1 cellular context compared by ENCODE assay signal in the genomic region with DNA sequence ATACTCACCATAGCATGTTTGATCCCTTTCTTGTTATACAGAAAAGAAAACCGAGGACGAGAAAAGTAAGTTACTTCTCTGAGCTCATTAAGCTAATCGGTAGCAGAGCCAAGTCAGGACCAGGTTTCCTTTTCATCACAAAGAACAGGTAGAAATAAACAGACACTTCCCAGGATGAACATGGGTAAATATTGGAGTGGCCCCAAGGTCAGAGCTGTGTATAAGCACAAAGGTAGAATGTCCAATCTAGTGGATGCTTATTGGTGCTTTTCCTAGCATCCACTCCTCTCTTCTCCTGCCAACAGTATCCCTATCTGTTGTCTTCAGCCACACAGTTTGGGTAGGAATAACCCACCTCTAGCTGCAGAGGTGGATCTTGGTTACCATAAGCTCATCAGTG.
TF ChIP-seq lines count a peak whose summit lies in the region.

No MANE protein-coding gene starts in this region.

TF ChIP-seq in HepG2, 621 proteins besides CTCF, POLR2A, EP300 and RAD21:
- 0 out of 2 replicates have a peak, but pooled peaks have one; percentile 17 for TF ChIP-seq NR2F6 (IDR thresholded peaks at IDR 0.05)
- no peak for TF ChIP-seq NR2F6 (CRISPR knock-in tag; IDR thresholded peaks at IDR 0.05)
- no peak for TF ChIP-seq ZSCAN22 (CRISPR knock-in tag; IDR thresholded peaks at IDR 0.05)
- no peak for TF ChIP-seq ZFP41 (CRISPR knock-in tag; IDR thresholded peaks at IDR 0.05; ENCODE audit: borderline replicate concordance)
- no peak for TF ChIP-seq KLF9 (CRISPR knock-in tag; IDR thresholded peaks at IDR 0.05; ENCODE audit: low read depth)
- no peak for TF ChIP-seq ZNF44 (CRISPR knock-in tag; IDR thresholded peaks at IDR 0.05)
- no peak for TF ChIP-seq ZNF12 (CRISPR knock-in tag; IDR thresholded peaks at IDR 0.05)
- no peak for TF ChIP-seq KLF15 (CRISPR knock-in tag; IDR thresholded peaks at IDR 0.05; ENCODE audit: borderline replicate concordance)
- no peak for TF ChIP-seq AHR (CRISPR knock-in tag; IDR thresholded peaks at IDR 0.05)
- no peak for TF ChIP-seq ZBTB42 (CRISPR knock-in tag; IDR thresholded peaks at IDR 0.05)
- TF ChIP-seq, protein P1, sequence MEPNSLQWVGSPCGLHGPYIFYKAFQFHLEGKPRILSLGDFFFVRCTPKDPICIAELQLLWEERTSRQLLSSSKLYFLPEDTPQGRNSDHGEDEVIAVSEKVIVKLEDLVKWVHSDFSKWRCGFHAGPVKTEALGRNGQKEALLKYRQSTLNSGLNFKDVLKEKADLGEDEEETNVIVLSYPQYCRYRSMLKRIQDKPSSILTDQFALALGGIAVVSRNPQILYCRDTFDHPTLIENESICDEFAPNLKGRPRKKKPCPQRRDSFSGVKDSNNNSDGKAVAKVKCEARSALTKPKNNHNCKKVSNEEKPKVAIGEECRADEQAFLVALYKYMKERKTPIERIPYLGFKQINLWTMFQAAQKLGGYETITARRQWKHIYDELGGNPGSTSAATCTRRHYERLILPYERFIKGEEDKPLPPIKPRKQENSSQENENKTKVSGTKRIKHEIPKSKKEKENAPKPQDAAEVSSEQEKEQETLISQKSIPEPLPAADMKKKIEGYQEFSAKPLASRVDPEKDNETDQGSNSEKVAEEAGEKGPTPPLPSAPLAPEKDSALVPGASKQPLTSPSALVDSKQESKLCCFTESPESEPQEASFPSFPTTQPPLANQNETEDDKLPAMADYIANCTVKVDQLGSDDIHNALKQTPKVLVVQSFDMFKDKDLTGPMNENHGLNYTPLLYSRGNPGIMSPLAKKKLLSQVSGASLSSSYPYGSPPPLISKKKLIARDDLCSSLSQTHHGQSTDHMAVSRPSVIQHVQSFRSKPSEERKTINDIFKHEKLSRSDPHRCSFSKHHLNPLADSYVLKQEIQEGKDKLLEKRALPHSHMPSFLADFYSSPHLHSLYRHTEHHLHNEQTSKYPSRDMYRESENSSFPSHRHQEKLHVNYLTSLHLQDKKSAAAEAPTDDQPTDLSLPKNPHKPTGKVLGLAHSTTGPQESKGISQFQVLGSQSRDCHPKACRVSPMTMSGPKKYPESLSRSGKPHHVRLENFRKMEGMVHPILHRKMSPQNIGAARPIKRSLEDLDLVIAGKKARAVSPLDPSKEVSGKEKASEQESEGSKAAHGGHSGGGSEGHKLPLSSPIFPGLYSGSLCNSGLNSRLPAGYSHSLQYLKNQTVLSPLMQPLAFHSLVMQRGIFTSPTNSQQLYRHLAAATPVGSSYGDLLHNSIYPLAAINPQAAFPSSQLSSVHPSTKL (CRISPR knock-in tag; IDR thresholded peaks at IDR 0.05): 0 out of 2 replicates have a peak, but pooled peaks have one; percentile 11
- TF ChIP-seq HHEX (CRISPR knock-in tag; IDR thresholded peaks at IDR 0.05): no peak
- TF ChIP-seq SOX6 (IDR thresholded peaks at IDR 0.05): no peak
- TF ChIP-seq SOX6 (CRISPR knock-in tag; IDR thresholded peaks at IDR 0.05): 0 out of 2 replicates have a peak, but pooled peaks have one; percentile 14
- no peak for TF ChIP-seq SP140L (CRISPR knock-in tag; IDR thresholded peaks at IDR 0.05; ENCODE audit: borderline replicate concordance)
- TF ChIP-seq ZNF350 (CRISPR knock-in tag; IDR thresholded peaks at IDR 0.05; ENCODE audit: borderline replicate concordance, low read depth): no peak
- no peak for TF ChIP-seq ZNF616 (CRISPR knock-in tag; IDR thresholded peaks at IDR 0.05; ENCODE audit: low read depth)
- TF ChIP-seq FOSL2 (CRISPR knock-in tag; IDR thresholded peaks at IDR 0.05): no peak
- TF ChIP-seq SMARCE1 (IDR thresholded peaks at IDR 0.05; ENCODE audit: borderline replicate concordance): no peak
- TF ChIP-seq ZEB1 (IDR thresholded peaks at IDR 0.05; ENCODE audit: insufficient replicate concordance, low read depth): peak; percentile 83
- no peak for TF ChIP-seq ZNF678 (CRISPR knock-in tag; IDR thresholded peaks at IDR 0.05)
- TF ChIP-seq ZNF333 (CRISPR knock-in tag; IDR thresholded peaks at IDR 0.05; ENCODE audit: borderline replicate concordance): no peak
- no peak for TF ChIP-seq HDAC6 (IDR thresholded peaks at IDR 0.05; ENCODE audit: low read depth, low read length)
- no peak for TF ChIP-seq FOXP1 (IDR thresholded peaks at IDR 0.05)
- TF ChIP-seq FOXP1 (CRISPR knock-in tag; IDR thresholded peaks at IDR 0.05): 0 out of 2 replicates have a peak, but pooled peaks have one; percentile 6
- TF ChIP-seq FOXA3 (CRISPR knock-in tag; IDR thresholded peaks at IDR 0.05): peak; percentile 45
- TF ChIP-seq, protein P2, sequence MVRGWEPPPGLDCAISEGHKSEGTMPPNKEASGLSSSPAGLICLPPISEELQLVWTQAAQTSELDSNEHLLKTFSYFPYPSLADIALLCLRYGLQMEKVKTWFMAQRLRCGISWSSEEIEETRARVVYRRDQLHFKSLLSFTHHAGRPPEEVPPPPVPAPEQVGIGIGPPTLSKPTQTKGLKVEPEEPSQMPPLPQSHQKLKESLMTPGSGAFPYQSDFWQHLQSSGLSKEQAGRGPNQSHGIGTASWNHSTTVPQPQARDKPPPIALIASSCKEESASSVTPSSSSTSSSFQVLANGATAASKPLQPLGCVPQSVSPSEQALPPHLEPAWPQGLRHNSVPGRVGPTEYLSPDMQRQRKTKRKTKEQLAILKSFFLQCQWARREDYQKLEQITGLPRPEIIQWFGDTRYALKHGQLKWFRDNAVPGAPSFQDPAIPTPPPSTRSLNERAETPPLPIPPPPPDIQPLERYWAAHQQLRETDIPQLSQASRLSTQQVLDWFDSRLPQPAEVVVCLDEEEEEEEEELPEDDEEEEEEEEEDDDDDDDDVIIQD (CRISPR knock-in tag; IDR thresholded peaks at IDR 0.05; ENCODE audit: low read depth): no peak
- TF ChIP-seq ZNF720 (CRISPR knock-in tag; IDR thresholded peaks at IDR 0.05): no peak
- TF ChIP-seq ZNF225 (CRISPR knock-in tag; IDR thresholded peaks at IDR 0.05): no peak
- no peak for TF ChIP-seq ZNF781 (CRISPR knock-in tag; IDR thresholded peaks at IDR 0.05; ENCODE audit: borderline replicate concordance, not compliant biosample characterization)
- TF ChIP-seq, protein P3, sequence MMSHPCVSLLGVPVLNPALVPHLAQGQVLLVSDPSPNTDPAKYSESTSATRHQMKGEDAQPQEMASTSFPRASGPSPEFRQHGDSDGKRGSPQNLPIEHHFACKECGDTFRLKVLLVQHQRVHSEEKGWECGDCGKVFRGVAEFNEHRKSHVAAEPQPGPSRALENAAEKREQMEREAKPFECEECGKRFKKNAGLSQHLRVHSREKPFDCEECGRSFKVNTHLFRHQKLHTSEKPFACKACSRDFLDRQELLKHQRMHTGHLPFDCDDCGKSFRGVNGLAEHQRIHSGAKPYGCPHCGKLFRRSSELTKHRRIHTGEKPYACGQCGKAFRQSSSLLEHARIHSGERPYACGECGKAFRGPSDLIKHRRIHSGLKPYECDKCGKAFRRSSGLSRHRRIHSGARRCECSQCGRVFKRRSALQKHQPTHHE (CRISPR knock-in tag; IDR thresholded peaks at IDR 0.05; ENCODE audit: borderline replicate concordance): no peak
- TF ChIP-seq SMC3 (IDR thresholded peaks at IDR 0.05; ENCODE audit: low read length): no peak
- TF ChIP-seq, protein P4, sequence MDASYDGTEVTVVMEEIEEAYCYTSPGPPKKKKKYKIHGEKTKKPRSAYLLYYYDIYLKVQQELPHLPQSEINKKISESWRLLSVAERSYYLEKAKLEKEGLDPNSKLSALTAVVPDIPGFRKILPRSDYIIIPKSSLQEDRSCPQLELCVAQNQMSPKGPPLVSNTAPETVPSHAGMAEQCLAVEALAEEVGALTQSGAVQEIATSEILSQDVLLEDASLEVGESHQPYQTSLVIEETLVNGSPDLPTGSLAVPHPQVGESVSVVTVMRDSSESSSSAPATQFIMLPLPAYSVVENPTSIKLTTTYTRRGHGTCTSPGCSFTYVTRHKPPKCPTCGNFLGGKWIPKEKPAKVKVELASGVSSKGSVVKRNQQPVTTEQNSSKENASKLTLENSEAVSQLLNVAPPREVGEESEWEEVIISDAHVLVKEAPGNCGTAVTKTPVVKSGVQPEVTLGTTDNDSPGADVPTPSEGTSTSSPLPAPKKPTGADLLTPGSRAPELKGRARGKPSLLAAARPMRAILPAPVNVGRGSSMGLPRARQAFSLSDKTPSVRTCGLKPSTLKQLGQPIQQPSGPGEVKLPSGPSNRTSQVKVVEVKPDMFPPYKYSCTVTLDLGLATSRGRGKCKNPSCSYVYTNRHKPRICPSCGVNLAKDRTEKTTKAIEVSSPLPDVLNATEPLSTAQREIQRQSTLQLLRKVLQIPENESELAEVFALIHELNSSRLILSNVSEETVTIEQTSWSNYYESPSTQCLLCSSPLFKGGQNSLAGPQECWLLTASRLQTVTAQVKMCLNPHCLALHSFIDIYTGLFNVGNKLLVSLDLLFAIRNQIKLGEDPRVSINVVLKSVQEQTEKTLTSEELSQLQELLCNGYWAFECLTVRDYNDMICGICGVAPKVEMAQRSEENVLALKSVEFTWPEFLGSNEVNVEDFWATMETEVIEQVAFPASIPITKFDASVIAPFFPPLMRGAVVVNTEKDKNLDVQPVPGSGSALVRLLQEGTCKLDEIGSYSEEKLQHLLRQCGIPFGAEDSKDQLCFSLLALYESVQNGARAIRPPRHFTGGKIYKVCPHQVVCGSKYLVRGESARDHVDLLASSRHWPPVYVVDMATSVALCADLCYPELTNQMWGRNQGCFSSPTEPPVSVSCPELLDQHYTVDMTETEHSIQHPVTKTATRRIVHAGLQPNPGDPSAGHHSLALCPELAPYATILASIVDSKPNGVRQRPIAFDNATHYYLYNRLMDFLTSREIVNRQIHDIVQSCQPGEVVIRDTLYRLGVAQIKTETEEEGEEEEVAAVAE (CRISPR knock-in tag; IDR thresholded peaks at IDR 0.05; ENCODE audit: borderline replicate concordance): 0 out of 2 replicates have a peak, but pooled peaks have one; percentile 26
- TF ChIP-seq, protein P5, sequence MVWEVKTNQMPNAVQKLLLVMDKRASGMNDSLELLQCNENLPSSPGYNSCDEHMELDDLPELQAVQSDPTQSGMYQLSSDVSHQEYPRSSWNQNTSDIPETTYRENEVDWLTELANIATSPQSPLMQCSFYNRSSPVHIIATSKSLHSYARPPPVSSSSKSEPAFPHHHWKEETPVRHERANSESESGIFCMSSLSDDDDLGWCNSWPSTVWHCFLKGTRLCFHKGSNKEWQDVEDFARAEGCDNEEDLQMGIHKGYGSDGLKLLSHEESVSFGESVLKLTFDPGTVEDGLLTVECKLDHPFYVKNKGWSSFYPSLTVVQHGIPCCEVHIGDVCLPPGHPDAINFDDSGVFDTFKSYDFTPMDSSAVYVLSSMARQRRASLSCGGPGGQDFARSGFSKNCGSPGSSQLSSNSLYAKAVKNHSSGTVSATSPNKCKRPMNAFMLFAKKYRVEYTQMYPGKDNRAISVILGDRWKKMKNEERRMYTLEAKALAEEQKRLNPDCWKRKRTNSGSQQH (CRISPR knock-in tag; IDR thresholded peaks at IDR 0.05; ENCODE audit: low read depth): no peak
- TF ChIP-seq, protein P6, sequence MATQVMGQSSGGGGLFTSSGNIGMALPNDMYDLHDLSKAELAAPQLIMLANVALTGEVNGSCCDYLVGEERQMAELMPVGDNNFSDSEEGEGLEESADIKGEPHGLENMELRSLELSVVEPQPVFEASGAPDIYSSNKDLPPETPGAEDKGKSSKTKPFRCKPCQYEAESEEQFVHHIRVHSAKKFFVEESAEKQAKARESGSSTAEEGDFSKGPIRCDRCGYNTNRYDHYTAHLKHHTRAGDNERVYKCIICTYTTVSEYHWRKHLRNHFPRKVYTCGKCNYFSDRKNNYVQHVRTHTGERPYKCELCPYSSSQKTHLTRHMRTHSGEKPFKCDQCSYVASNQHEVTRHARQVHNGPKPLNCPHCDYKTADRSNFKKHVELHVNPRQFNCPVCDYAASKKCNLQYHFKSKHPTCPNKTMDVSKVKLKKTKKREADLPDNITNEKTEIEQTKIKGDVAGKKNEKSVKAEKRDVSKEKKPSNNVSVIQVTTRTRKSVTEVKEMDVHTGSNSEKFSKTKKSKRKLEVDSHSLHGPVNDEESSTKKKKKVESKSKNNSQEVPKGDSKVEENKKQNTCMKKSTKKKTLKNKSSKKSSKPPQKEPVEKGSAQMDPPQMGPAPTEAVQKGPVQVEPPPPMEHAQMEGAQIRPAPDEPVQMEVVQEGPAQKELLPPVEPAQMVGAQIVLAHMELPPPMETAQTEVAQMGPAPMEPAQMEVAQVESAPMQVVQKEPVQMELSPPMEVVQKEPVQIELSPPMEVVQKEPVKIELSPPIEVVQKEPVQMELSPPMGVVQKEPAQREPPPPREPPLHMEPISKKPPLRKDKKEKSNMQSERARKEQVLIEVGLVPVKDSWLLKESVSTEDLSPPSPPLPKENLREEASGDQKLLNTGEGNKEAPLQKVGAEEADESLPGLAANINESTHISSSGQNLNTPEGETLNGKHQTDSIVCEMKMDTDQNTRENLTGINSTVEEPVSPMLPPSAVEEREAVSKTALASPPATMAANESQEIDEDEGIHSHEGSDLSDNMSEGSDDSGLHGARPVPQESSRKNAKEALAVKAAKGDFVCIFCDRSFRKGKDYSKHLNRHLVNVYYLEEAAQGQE (IDR thresholded peaks at IDR 0.05; ENCODE audit: borderline replicate concordance in 1 of 2, low read depth in 1 of 2, low read length in 2 of 2): no peak
- TF ChIP-seq, protein P7, sequence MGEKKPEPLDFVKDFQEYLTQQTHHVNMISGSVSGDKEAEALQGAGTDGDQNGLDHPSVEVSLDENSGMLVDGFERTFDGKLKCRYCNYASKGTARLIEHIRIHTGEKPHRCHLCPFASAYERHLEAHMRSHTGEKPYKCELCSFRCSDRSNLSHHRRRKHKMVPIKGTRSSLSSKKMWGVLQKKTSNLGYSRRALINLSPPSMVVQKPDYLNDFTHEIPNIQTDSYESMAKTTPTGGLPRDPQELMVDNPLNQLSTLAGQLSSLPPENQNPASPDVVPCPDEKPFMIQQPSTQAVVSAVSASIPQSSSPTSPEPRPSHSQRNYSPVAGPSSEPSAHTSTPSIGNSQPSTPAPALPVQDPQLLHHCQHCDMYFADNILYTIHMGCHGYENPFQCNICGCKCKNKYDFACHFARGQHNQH (CRISPR knock-in tag; IDR thresholded peaks at IDR 0.05): no peak
TF ChIP-seq in HepG2: peak in this region for 7.
